8 cellular contexts compared by ENCODE assay signal in genomic region chr2:219684721-219685689, GRCh38. TPM values are rescaled to one million over a fixed set of nuclear protein-coding genes. Genes with fewer than 3 reads are reported as not detected.
DNase-seq lines count a peak whose midpoint lies in the region; ATAC-seq and TF ChIP-seq lines count a peak whose summit lies in the region.

No MANE protein-coding gene starts in this region.

- H3K36me3 Mint-ChIP-seq in activated naive CD8-positive, alpha-beta T cell treated with anti-CD3 and anti-CD28 coated beads, Interleukin-2, amount 10 ng/mL, durations not matched to agents 7 days and 5 days: no peaks in the 10 kb centered on the region

- H3K9me3 ChIP-seq in OCI-LY3 (ENCODE audit: insufficient read depth, low read length) (no peaks in the 10 kb centered on the region), iPS-18a (ENCODE audit: control insufficient read depth, low read depth, low read length) (no peaks in the 10 kb centered on the region)

- H4K20me1 ChIP-seq in OCI-LY3 (ENCODE audit: insufficient read depth, low read length): no peaks in the 10 kb centered on the region

- peak overlapping the region; percentile 90 for H2AFZ ChIP-seq in OCI-LY3 (ENCODE audit: low read depth, low read length)

- ATAC-seq in GM19467 (IDR thresholded peaks at IDR 0.05; ENCODE audit: unreplicated experiment) (peak; percentile 94), HG03469 (IDR thresholded peaks at IDR 0.05; ENCODE audit: unreplicated experiment) (peak; percentile 94)
- peak; percentile 90 for ATAC-seq in activated naive CD8-positive, alpha-beta T cell treated with anti-CD3 and anti-CD28 coated beads, Interleukin-2, amount 10 ng/mL, durations not matched to agents 7 days and 5 days (ENCODE audit: low read depth)

- H3K36me3 ChIP-seq in OCI-LY3 (replicated peaks; ENCODE audit: low read depth, low read length): no peaks in the 10 kb centered on the region
- no peaks in the 10 kb centered on the region for H3K36me3 ChIP-seq in iPS-18a (ENCODE audit: control insufficient read depth, low read depth, low read length)

- H3K4me1 ChIP-seq in OCI-LY3 (ENCODE audit: low read length) (peaks cover 7% of the 10 kb centered on the region; the same call in 1 of the 2 replicates), iPS-18a (ENCODE audit: control insufficient read depth, low read depth, low read length) (peaks cover 13% of the 10 kb centered on the region)

- TF ChIP-seq CTCF in OCI-LY3 (IDR thresholded peaks at IDR 0.05; ENCODE audit: low read depth, low read length): no peak

- H3K9ac ChIP-seq in OCI-LY3 (ENCODE audit: low read length): peak overlapping the region; percentile 47
- H3K9ac ChIP-seq in iPS-18a (ENCODE audit: low read length): peak overlapping the region; percentile 14

- no peak overlapping the region for H3K27ac ChIP-seq in OCI-LY3 (ENCODE audit: low read length)
- H3K27ac ChIP-seq in iPS-18a (ENCODE audit: low read length): peak overlapping the region; percentile 1

- peak overlapping the region; percentile 86 for H3K4me3 ChIP-seq in OCI-LY3 (ENCODE audit: low read length)
- peak overlapping the region; percentile 31 for H3K4me3 ChIP-seq in iPS-18a (ENCODE audit: low read length)

- H3K4me3 Mint-ChIP-seq in activated naive CD8-positive, alpha-beta T cell treated with anti-CD3 and anti-CD28 coated beads, Interleukin-2, amount 10 ng/mL, durations not matched to agents 7 days and 5 days: peak overlapping the region; percentile 84

- H3K4me2 ChIP-seq in OCI-LY3 (ENCODE audit: low read length): peak overlapping the region; percentile 93

- H3K27me3 Mint-ChIP-seq in activated naive CD8-positive, alpha-beta T cell treated with anti-CD3 and anti-CD28 coated beads, Interleukin-2, amount 10 ng/mL, durations not matched to agents 7 days and 5 days: peaks cover 17% of the 10 kb centered on the region

- H3K4me1 Mint-ChIP-seq in activated naive CD8-positive, alpha-beta T cell treated with anti-CD3 and anti-CD28 coated beads, Interleukin-2, amount 10 ng/mL, durations not matched to agents 7 days and 5 days: peaks cover 15% of the 10 kb centered on the region

- H3K27me3 ChIP-seq in OCI-LY3 (ENCODE audit: low read depth, low read length) (peaks cover 8% of the 10 kb centered on the region; the same call in 1 of the 2 replicates), iPS-18a (ENCODE audit: control insufficient read depth, insufficient read depth, low read length) (no peaks in the 10 kb centered on the region)

- peak; percentile 74 for DNase-seq in COLO829 (ENCODE audit: low spot score)
- DNase-seq in activated naive CD8-positive, alpha-beta T cell treated with anti-CD3 and anti-CD28 coated beads, Interleukin-2, amount 10 ng/mL, durations not matched to agents 7 days and 5 days: peak; percentile 39
- DNase-seq in stimulated activated CD4-positive, alpha-beta T cell treated with anti-CD3 and anti-CD28 coated beads, Interleukin-12 subunit alpha, Interleukin-12 subunit beta, amount 100 ng/mL, for 48 hours (ENCODE audit: low read depth in 2 of 3, low spot score in 1 of 3): peak; percentile 38 to 40 (median 39)
- no peak for DNase-seq in cerebellar nuclear complex (lab: John Stamatoyannopoulos, UW)

- POLR2A ChIA-PET in activated naive CD8-positive, alpha-beta T cell treated with anti-CD3 and anti-CD28 coated beads, Interleukin-2, amount 10 ng/mL, durations not matched to agents 7 days and 5 days (lab: Charles Lee): no interaction called here

- H3K27ac Mint-ChIP-seq in activated naive CD8-positive, alpha-beta T cell treated with anti-CD3 and anti-CD28 coated beads, Interleukin-2, amount 10 ng/mL, durations not matched to agents 7 days and 5 days: no peak overlapping the region

- H3K9me3 Mint-ChIP-seq in activated naive CD8-positive, alpha-beta T cell treated with anti-CD3 and anti-CD28 coated beads, Interleukin-2, amount 10 ng/mL, durations not matched to agents 7 days and 5 days: no peaks in the 10 kb centered on the region

- no peaks in the 10 kb centered on the region for H3K79me2 ChIP-seq in OCI-LY3 (ENCODE audit: low read length)

RNA-seq across cellular contexts. Expression of gene SLC4A3, which starts 57.6 kb away (rescaled TPM):
- not detected for total RNA-seq in activated naive CD8-positive, alpha-beta T cell treated with anti-CD3 and anti-CD28 coated beads, Interleukin-2, amount 10 ng/mL, durations not matched to agents 7 days and 5 days

Comparison
In these comparisons a context has a peak if more than half of its experiments do, and no peak if none do; other contexts are left out.
1. DNase-seq: peak in COLO829 (single experiment), activated naive CD8-positive, alpha-beta T cell treated with anti-CD3 and anti-CD28 coated beads, Interleukin-2, amount 10 ng/mL, durations not matched to agents 7 days and 5 days (single experiment) and stimulated activated CD4-positive, alpha-beta T cell treated with anti-CD3 and anti-CD28 coated beads, Interleukin-12 subunit alpha, Interleukin-12 subunit beta, amount 100 ng/mL, for 48 hours (3 of 3); none in cerebellar nuclear complex (0 of 2).
2. Peak in every context shown above with its lines, with median percentiles within 50 percentile points of each other: ATAC-seq.